Comparison of ENCODE assay signal across 16 cellular contexts in genomic region chr6:55443238-55444134, GRCh38.
"Had no signal": no experiment of that assay in that cellular context is flagged by ENCODE, and none has a peak within 500 bp of the region (broad histone marks: within the 10 kb centered on the region; RNA-seq: fewer than 3 reads in every experiment).

No MANE protein-coding gene starts in this region.

- H3K9me3 ChIP-seq: esophagus muscularis mucosa, lower lobe of right lung had no signal

- H3K27me3 Mint-ChIP-seq: activated CD4-positive, alpha-beta T cell treated with anti-CD3 and anti-CD28 coated beads, Interleukin-2, amount 10 ng/mL, durations not matched to agents 24 days and 14 days; activated naive CD4-positive, alpha-beta T cell treated with anti-CD3 and anti-CD28 coated beads, Interleukin-2, amount 50 U/mL, for 24 hours; stimulated activated naive B cell treated with anti-CD40 and anti-IgM and Interleukin-4, amounts not matched to agents 10 μg/mL and 1 μg/mL and 100 μg/mL, for 72 hours; T-helper 17 cell had no signal

- H3K4me3 Mint-ChIP-seq: activated CD4-positive, alpha-beta T cell treated with anti-CD3 and anti-CD28 coated beads, Interleukin-2, amount 10 ng/mL, durations not matched to agents 24 days and 14 days; activated CD8-positive, alpha-beta T cell treated with anti-CD3 and anti-CD28 coated beads, Interleukin-2, amount 10 ng/mL, durations not matched to agents 7 days and 5 days; activated naive CD4-positive, alpha-beta T cell treated with anti-CD3 and anti-CD28 coated beads, Interleukin-2, amount 50 U/mL, for 24 hours; stimulated activated naive B cell treated with anti-CD40 and anti-IgM and Interleukin-4, amounts not matched to agents 10 μg/mL and 1 μg/mL and 100 μg/mL, for 72 hours; T-helper 17 cell had no signal

- DNase-seq: activated CD4-positive, alpha-beta T cell treated with anti-CD3 and anti-CD28 coated beads, Interleukin-2, amount 10 ng/mL, durations not matched to agents 24 days and 14 days; activated CD8-positive, alpha-beta memory T cell treated with anti-CD3 and anti-CD28 coated beads, Interleukin-2, amount 50 U/mL, for 4 hours; activated CD8-positive, alpha-beta T cell treated with anti-CD3 and anti-CD28 coated beads, Interleukin-2, amount 10 ng/mL, durations not matched to agents 7 days and 5 days; activated effector memory CD4-positive, alpha-beta T cell treated with anti-CD3 and anti-CD28 coated beads, Interleukin-2, amount 50 U/mL, for 16 hours; activated T-cell treated with anti-CD3 and anti-CD28 coated beads, Interleukin-2, amount 50 U/mL, for 48 hours; central memory CD4-positive, alpha-beta T cell; foreskin melanocyte; lower lobe of right lung; midbrain; stimulated activated CD4-positive, alpha-beta T cell treated with anti-CD3 and anti-CD28 coated beads, Interleukin-2, amount 100 ng/mL, for 48 hours; stimulated activated naive B cell treated with anti-CD40 and anti-IgM and Interleukin-4, amounts not matched to agents 10 μg/mL and 1 μg/mL and 100 μg/mL, for 72 hours; T-helper 17 cell had no signal

- H3K4me1 Mint-ChIP-seq: activated CD4-positive, alpha-beta T cell treated with anti-CD3 and anti-CD28 coated beads, Interleukin-2, amount 10 ng/mL, durations not matched to agents 24 days and 14 days; activated naive CD4-positive, alpha-beta T cell treated with anti-CD3 and anti-CD28 coated beads, Interleukin-2, amount 50 U/mL, for 24 hours; stimulated activated naive B cell treated with anti-CD40 and anti-IgM and Interleukin-4, amounts not matched to agents 10 μg/mL and 1 μg/mL and 100 μg/mL, for 72 hours; T-helper 17 cell had no signal

- H3K9me3 Mint-ChIP-seq: activated CD4-positive, alpha-beta T cell treated with anti-CD3 and anti-CD28 coated beads, Interleukin-2, amount 10 ng/mL, durations not matched to agents 24 days and 14 days; activated naive CD4-positive, alpha-beta T cell treated with anti-CD3 and anti-CD28 coated beads, Interleukin-2, amount 50 U/mL, for 24 hours had no signal

- H3K27ac Mint-ChIP-seq: activated CD4-positive, alpha-beta T cell treated with anti-CD3 and anti-CD28 coated beads, Interleukin-2, amount 10 ng/mL, durations not matched to agents 24 days and 14 days; activated CD8-positive, alpha-beta T cell treated with anti-CD3 and anti-CD28 coated beads, Interleukin-2, amount 10 ng/mL, durations not matched to agents 7 days and 5 days; activated naive CD4-positive, alpha-beta T cell treated with anti-CD3 and anti-CD28 coated beads, Interleukin-2, amount 50 U/mL, for 24 hours; stimulated activated naive B cell treated with anti-CD40 and anti-IgM and Interleukin-4, amounts not matched to agents 10 μg/mL and 1 μg/mL and 100 μg/mL, for 72 hours; T-helper 17 cell had no signal

- H3K4me1 ChIP-seq: lower lobe of right lung, parathyroid adenoma had no signal

- H3K36me3 Mint-ChIP-seq: activated naive CD4-positive, alpha-beta T cell treated with anti-CD3 and anti-CD28 coated beads, Interleukin-2, amount 50 U/mL, for 24 hours; stimulated activated naive B cell treated with anti-CD40 and anti-IgM and Interleukin-4, amounts not matched to agents 10 μg/mL and 1 μg/mL and 100 μg/mL, for 72 hours had no signal

- H3K27me3 ChIP-seq: esophagus muscularis mucosa had no signal

- H3K27ac ChIP-seq: coronary artery, esophagus muscularis mucosa, lower lobe of right lung, parathyroid adenoma had no signal

- H3K4me3 ChIP-seq: coronary artery, esophagus muscularis mucosa, lower lobe of right lung had no signal

- ATAC-seq: activated CD8-positive, alpha-beta T cell treated with anti-CD3 and anti-CD28 coated beads, Interleukin-2, amount 10 ng/mL, durations not matched to agents 7 days and 5 days; stimulated activated naive B cell treated with anti-CD40 and anti-IgM and Interleukin-4, amounts not matched to agents 10 μg/mL and 1 μg/mL and 100 μg/mL, for 72 hours; T-helper 17 cell had no signal

- H3K36me3 ChIP-seq: esophagus muscularis mucosa, lower lobe of right lung had no signal
